Comparison of ENCODE assay signal across 1 cellular context in the genomic region with DNA sequence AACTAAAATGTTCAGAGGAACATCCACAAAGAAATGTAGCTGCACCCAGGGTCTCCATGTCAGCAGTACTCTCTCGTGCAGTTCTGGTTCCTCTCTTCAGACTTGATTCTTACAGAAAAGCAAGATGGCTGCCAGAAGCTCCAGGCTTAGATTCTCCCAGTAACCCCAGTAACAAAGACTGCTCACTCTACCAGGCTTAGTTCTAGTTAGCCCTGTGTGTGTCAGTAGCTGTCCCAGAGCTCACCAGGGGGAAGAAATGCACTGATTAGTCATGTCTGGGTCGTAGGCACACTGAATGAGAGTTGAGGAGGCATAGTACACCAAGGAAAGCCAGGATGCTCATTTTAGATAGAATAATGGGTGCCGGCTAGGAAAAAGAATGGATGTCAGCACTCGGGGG.
TF ChIP-seq lines count a peak whose summit lies in the region.

No MANE protein-coding gene starts in this region.

TF ChIP-seq in IMR-90, 13 proteins besides CTCF, POLR2A, EP300 and RAD21 (continued from another document):
- TF ChIP-seq, protein P1, sequence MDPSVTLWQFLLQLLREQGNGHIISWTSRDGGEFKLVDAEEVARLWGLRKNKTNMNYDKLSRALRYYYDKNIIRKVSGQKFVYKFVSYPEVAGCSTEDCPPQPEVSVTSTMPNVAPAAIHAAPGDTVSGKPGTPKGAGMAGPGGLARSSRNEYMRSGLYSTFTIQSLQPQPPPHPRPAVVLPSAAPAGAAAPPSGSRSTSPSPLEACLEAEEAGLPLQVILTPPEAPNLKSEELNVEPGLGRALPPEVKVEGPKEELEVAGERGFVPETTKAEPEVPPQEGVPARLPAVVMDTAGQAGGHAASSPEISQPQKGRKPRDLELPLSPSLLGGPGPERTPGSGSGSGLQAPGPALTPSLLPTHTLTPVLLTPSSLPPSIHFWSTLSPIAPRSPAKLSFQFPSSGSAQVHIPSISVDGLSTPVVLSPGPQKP (IDR thresholded peaks at IDR 0.05; ENCODE audit: borderline replicate concordance, low read depth, low read length): no peak
- no peak for TF ChIP-seq SMC3 (IDR thresholded peaks at IDR 0.05; ENCODE audit: low read depth, low read length)
- TF ChIP-seq MAFK (IDR thresholded peaks at IDR 0.05; ENCODE audit: low read depth, low read length): no peak
- TF ChIP-seq MAZ (IDR thresholded peaks at IDR 0.05; ENCODE audit: borderline replicate concordance, low read depth, low read length): no peak
- no peak for TF ChIP-seq MXI1 (IDR thresholded peaks at IDR 0.05; ENCODE audit: borderline replicate concordance, low read depth, low read length)
- TF ChIP-seq RFX5 (IDR thresholded peaks at IDR 0.05; ENCODE audit: low read depth, low read length): no peak
- TF ChIP-seq NFE2L2 (IDR thresholded peaks at IDR 0.05; ENCODE audit: low read depth, low read length): no peak
